8 cellular contexts compared by ENCODE assay signal in the genomic region with DNA sequence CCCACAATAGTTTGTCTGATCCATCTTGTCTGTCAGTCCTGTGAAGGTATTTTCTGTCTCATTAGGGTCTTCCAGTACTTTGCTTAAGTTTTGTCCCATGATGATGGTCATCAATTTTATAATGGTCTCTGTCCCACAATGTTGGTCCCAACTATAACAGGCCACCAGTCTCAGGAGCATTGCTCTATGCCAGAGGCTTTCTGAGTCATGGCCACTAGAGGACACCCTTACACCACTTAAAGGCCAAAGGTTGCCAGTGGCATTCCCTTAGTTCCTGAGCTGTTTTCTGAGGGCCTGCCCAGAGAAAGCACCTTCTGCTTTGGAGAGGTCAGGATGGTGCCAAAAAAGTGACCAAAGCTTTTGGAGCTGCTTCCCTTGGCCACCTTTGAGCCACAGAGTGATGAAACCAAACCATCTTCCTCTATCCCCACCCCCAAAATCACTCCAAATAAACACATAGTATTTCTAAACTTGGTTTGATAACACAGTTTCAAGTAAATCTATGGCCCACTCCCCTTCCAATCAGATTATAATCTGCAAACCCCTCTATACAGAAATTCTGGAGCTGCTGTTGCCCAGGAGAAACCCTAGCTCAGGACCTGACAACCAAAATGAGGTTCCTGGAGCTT. TPM values are rescaled to one million over a fixed set of nuclear protein-coding genes. Genes with fewer than 3 reads are reported as not detected.
A peak's percentile ranks its signal among the peaks of the same experiment; 100 is the strongest.
DNase-seq lines count a peak whose midpoint lies in the region; TF ChIP-seq lines count a peak whose summit lies in the region.

No MANE protein-coding gene starts in this region.

- H3K27ac Mint-ChIP-seq in MCF 10A (ENCODE audit: low read depth, unreplicated experiment) = no peak overlapping the region

- no peak overlapping the region for H3K4me3 Mint-ChIP-seq in MCF 10A (ENCODE audit: unreplicated experiment)

- peaks cover under 1% of the 10 kb centered on the region for H3K36me3 Mint-ChIP-seq in MCF 10A (ENCODE audit: insufficient read depth, unreplicated experiment)

- CTCF ChIA-PET in MCF 10A (lab: Yijun Ruan, JAX) = interaction anchor here (0.6 to 16.2 kb wide), 58 partner anchors 8 to 1469 kb away, joined by 3 to 675 read pairs (median 5); a partner anchor contains a TSS

- H3K27me3 Mint-ChIP-seq in MCF 10A (ENCODE audit: insufficient read depth, unreplicated experiment) = peaks cover 11% of the 10 kb centered on the region

- intact Hi-C loops in MCF 10A (cut with micrococcal nuclease) = loop anchor here (1.0 to 10.0 kb wide), 5 partner anchors 27 to 558 kb away; no protein-coding TSS in a partner anchor

- H3K9me3 ChIP-seq in MG63 = no peaks in the 10 kb centered on the region

- no peaks in the 10 kb centered on the region for H3K9me3 Mint-ChIP-seq in MCF 10A (ENCODE audit: unreplicated experiment)

- DNase-seq in DMS 273 (lab: John Stamatoyannopoulos, UW; ENCODE audit: unreplicated experiment) (peak; percentile 79), DMS 273 treated with DMSO at 0.1 percent for 48 hours (lab: John Stamatoyannopoulos, UW) (no peak), HCEC 1CT (peak; percentile 54), MG63 (peak; percentile 51), SKM-1 treated with dmso at 0.1 percent for 144 hours (lab: John Stamatoyannopoulos, UW; ENCODE audit: unreplicated experiment) (peak; percentile 10), MCF 10A (ENCODE audit: unreplicated experiment) (peak; percentile 72), inferior parietal cortex (ENCODE audit: extremely low spot score) (peak; percentile 84)
- peak; percentile 41 to 49 for DNase-seq in stimulated activated CD4-positive, alpha-beta T cell treated with anti-CD3 and anti-CD28 coated beads, Interleukin-2, amount 100 ng/mL, for 24 hours

- POLR2A ChIA-PET in MCF 10A (lab: Yijun Ruan, JAX) = interaction anchor here (0.6 to 1.6 kb wide), 6 partner anchors 9 to 179 kb away, joined by 3 to 10 read pairs (median 5); no protein-coding TSS in a partner anchor

- no peaks in the 10 kb centered on the region for H3K36me3 ChIP-seq in MG63

- no peaks in the 10 kb centered on the region for H3K27me3 ChIP-seq in MG63

- H3K4me1 Mint-ChIP-seq in MCF 10A (ENCODE audit: insufficient read depth, unreplicated experiment) = no peaks in the 10 kb centered on the region

- TF ChIP-seq CTCF in MCF 10A (IDR thresholded peaks at IDR 0.05; ENCODE audit: unreplicated experiment) = peak; percentile 94

- no peak overlapping the region for H3K4me3 ChIP-seq in MG63

- BruUV-seq in MCF 10A (replicated peaks; lab: Mats Ljungman, UMichigan) = no TSS peak

RNA-seq across cellular contexts. Expression of a gene that starts 19.3 kb away (rescaled TPM):
- 289 and 387 TPM in 2 replicates for total RNA-seq in MG63 (2014; rRNA removed; shearing (Covaris generic); ENCODE audit: low replicate concordance)
- total RNA-seq in MCF 10A (2022) = 255 and 309 TPM in 2 replicates

RNA-seq across cellular contexts. Expression of a gene that starts 41.2 kb away (rescaled TPM):
- 0.36 TPM in 1 of 2 replicates, not detected in the other for total RNA-seq in MG63 (2014; rRNA removed; shearing (Covaris generic); ENCODE audit: low replicate concordance)
- 0.42 and 1.3 TPM in 2 replicates for total RNA-seq in MCF 10A (2022)
